In genomic region chr12:62928632-62929031, GRCh38 we compare ENCODE assay signal across 26 cellular contexts. TPM values are rescaled to one million over a fixed set of nuclear protein-coding genes. Genes with fewer than 3 reads are reported as not detected.
"Had no signal": no experiment of that assay in that cellular context is flagged by ENCODE, and none has a peak within 500 bp of the region (broad histone marks: within the 10 kb centered on the region; RNA-seq: fewer than 3 reads in every experiment).

No MANE protein-coding gene starts in this region.

- FAIRE-seq: TTC549 had no signal

- H3K4me1 ChIP-seq: ascending aorta, uterus had no signal

- DNase-seq: activated CD4-positive, alpha-beta T cell treated with anti-CD3 and anti-CD28 coated beads for 1 hour; activated CD4-positive, alpha-beta T cell treated with anti-CD3 and anti-CD28 coated beads, Interleukin-2, amount 50 U/mL, for 1 hour; activated CD8-positive, alpha-beta T cell treated with anti-CD3 and anti-CD28 coated beads, Interleukin-2, amount 10 ng/mL, durations not matched to agents 7 days and 5 days; adrenal gland; brain microvascular endothelial cell; caudate nucleus; effector CD8-positive, alpha-beta T cell; erythroblast; foreskin fibroblast; immature natural killer cell; kidney glomerular epithelial cell; left ventricle myocardium inferior; naive thymus-derived CD8-positive, alpha-beta T cell; retina; spleen; stimulated activated CD4-positive, alpha-beta T cell treated with anti-CD3 and anti-CD28 coated beads, Interleukin-4, amount 100 ng/mL, for 24 hours; stimulated activated naive CD4-positive, alpha-beta T cell treated with Interleukin-2 at 50 U/mL for 16 hours; tibial artery; uterus; WERI-Rb-1 had no signal

- H2AFZ ChIP-seq: neural progenitor cell had no signal

- H3K27me3 ChIP-seq: adrenal gland, ascending aorta, brain microvascular endothelial cell, tibial artery, uterus had no signal

- ATAC-seq: activated CD8-positive, alpha-beta T cell treated with anti-CD3 and anti-CD28 coated beads, Interleukin-2, amount 10 ng/mL, durations not matched to agents 7 days and 5 days; naive thymus-derived CD8-positive, alpha-beta T cell had no signal

- H3K36me3 ChIP-seq: adrenal gland, ascending aorta, brain microvascular endothelial cell, left ventricle myocardium inferior, neural progenitor cell, spleen, tibial artery, uterus had no signal

- H3K9me3 ChIP-seq: adrenal gland, ascending aorta, left ventricle myocardium inferior, spleen, tibial artery, uterus had no signal

- H3K9me3 Mint-ChIP-seq: dendritic cell treated with granulocyte-macrophage colony-stimulating factor and Interleukin-4, amounts not matched to agents 40 ng/mL and 50 ng/mL, for 4 days; mesothelial cell of epicardium; neural progenitor cell had no signal

- H3K4me3 Mint-ChIP-seq: activated CD8-positive, alpha-beta T cell treated with anti-CD3 and anti-CD28 coated beads, Interleukin-2, amount 10 ng/mL, durations not matched to agents 7 days and 5 days; activated naive CD8-positive, alpha-beta T cell; dendritic cell treated with granulocyte-macrophage colony-stimulating factor and Interleukin-4, amounts not matched to agents 40 ng/mL and 50 ng/mL, for 4 days; immature natural killer cell; mesothelial cell of epicardium; naive thymus-derived CD8-positive, alpha-beta T cell; neural progenitor cell had no signal

- H3K36me3 Mint-ChIP-seq: activated naive CD8-positive, alpha-beta T cell; immature natural killer cell; mesothelial cell of epicardium; neural progenitor cell had no signal

- H3K4me2 ChIP-seq: neural progenitor cell had no signal

- H3K27ac ChIP-seq: adrenal gland, ascending aorta, brain microvascular endothelial cell, left ventricle myocardium inferior, neural progenitor cell, spleen, tibial artery, uterus, WERI-Rb-1 had no signal

- H3K4me3 ChIP-seq: adrenal gland, ascending aorta, left ventricle myocardium inferior, neural progenitor cell, spleen, tibial artery, uterus had no signal

- H3K27ac Mint-ChIP-seq: activated CD8-positive, alpha-beta T cell treated with anti-CD3 and anti-CD28 coated beads, Interleukin-2, amount 10 ng/mL, durations not matched to agents 7 days and 5 days; activated naive CD8-positive, alpha-beta T cell; dendritic cell treated with granulocyte-macrophage colony-stimulating factor and Interleukin-4, amounts not matched to agents 40 ng/mL and 50 ng/mL, for 4 days; immature natural killer cell; mesothelial cell of epicardium; naive thymus-derived CD8-positive, alpha-beta T cell; neural progenitor cell had no signal

- H3K9ac ChIP-seq: neural progenitor cell had no signal

RNA-seq across cellular contexts. Expression of gene PPM1H, which starts 6.3 kb away (rescaled TPM):
- total RNA-seq: activated CD8-positive, alpha-beta T cell treated with anti-CD3 and anti-CD28 coated beads, Interleukin-2, amount 10 ng/mL, durations not matched to agents 7 days and 5 days; naive thymus-derived CD8-positive, alpha-beta T cell had no signal
- polyA plus RNA-seq: naive thymus-derived CD8-positive, alpha-beta T cell had no signal
